ENCODE assay signal across 8 cellular contexts in genomic region chr11:66068923-66069714, GRCh38. TPM values are rescaled to one million over a fixed set of nuclear protein-coding genes. Genes with fewer than 3 reads are reported as not detected.
A peak's percentile ranks its signal among the peaks of the same experiment; 100 is the strongest.
DNase-seq lines count a peak whose midpoint lies in the region; ATAC-seq and TF ChIP-seq lines count a peak whose summit lies in the region.

No MANE protein-coding gene starts in this region.

- peak overlapping the region; percentile 73 for H3K27ac ChIP-seq in C4-2B

- peaks cover 78% of the 10 kb centered on the region for H3K36me3 Mint-ChIP-seq in activated T-helper 2 cell treated with anti-CD3 and anti-CD28 coated beads, Interferon-gamma antibody, Interleukin-2, Interleukin-4, amounts not matched to agents 10 μg/mL and 5 μg/mL and 100 μg/mL, durations not matched to agents 14 hours and 24 hours and 36 hours (ENCODE audit: low read depth)
- peaks cover 29% of the 10 kb centered on the region for H3K36me3 Mint-ChIP-seq in neural crest cell (ENCODE audit: low read depth)

- intact Hi-C loops in activated T-helper 2 cell treated with anti-CD3 and anti-CD28 coated beads, Interferon-gamma antibody, Interleukin-2, Interleukin-4, amounts not matched to agents 10 μg/mL and 5 μg/mL and 100 μg/mL, durations not matched to agents 14 hours and 24 hours and 36 hours (cut with micrococcal nuclease): loop anchor here (1.0 kb wide), 2 partner anchors 17 to 57 kb away; partner anchors contain the start of gene SF3B2

- H3K4me3 ChIP-seq in NB4 (ENCODE audit: low read depth, low read length) (peak overlapping the region; percentile 9), foreskin fibroblast (ENCODE audit: low read depth in 1 of 2, low read length in 2 of 2) (peak overlapping the region; percentile 45 to 53)

- H3K9me3 Mint-ChIP-seq in activated T-helper 2 cell treated with anti-CD3 and anti-CD28 coated beads, Interferon-gamma antibody, Interleukin-2, Interleukin-4, amounts not matched to agents 10 μg/mL and 5 μg/mL and 100 μg/mL, durations not matched to agents 14 hours and 24 hours and 36 hours: no peaks in the 10 kb centered on the region
- H3K9me3 Mint-ChIP-seq in neural crest cell: no peaks in the 10 kb centered on the region

- no peaks in the 10 kb centered on the region for H3K27me3 Mint-ChIP-seq in activated T-helper 2 cell treated with anti-CD3 and anti-CD28 coated beads, Interferon-gamma antibody, Interleukin-2, Interleukin-4, amounts not matched to agents 10 μg/mL and 5 μg/mL and 100 μg/mL, durations not matched to agents 14 hours and 24 hours and 36 hours (ENCODE audit: low read depth)
- peaks cover 6% of the 10 kb centered on the region for H3K27me3 Mint-ChIP-seq in neural crest cell (ENCODE audit: low read depth)

- peak overlapping the region; percentile 79 for H3K4me3 Mint-ChIP-seq in activated T-helper 2 cell treated with anti-CD3 and anti-CD28 coated beads, Interferon-gamma antibody, Interleukin-2, Interleukin-4, amounts not matched to agents 10 μg/mL and 5 μg/mL and 100 μg/mL, durations not matched to agents 14 hours and 24 hours and 36 hours (ENCODE audit: low read depth)
- peak overlapping the region; percentile 91 for H3K4me3 Mint-ChIP-seq in neural crest cell

- TF ChIP-seq POLR2A in NB4 (IDR thresholded peaks at IDR 0.05; ENCODE audit: extremely low read depth, insufficient read length): no peak

- DNase-seq in NB4 (ENCODE audit: low read depth): peak; percentile 61
- DNase-seq in activated T-helper 2 cell treated with anti-CD3 and anti-CD28 coated beads, Interferon-gamma antibody, Interleukin-2, Interleukin-4, amounts not matched to agents 10 μg/mL and 5 μg/mL and 100 μg/mL, durations not matched to agents 14 hours and 24 hours and 36 hours (ENCODE audit: low spot score): no peak
- DNase-seq in foreskin fibroblast: peak; percentile 59 to 80
- DNase-seq in neural crest cell (ENCODE audit: low read depth, low spot score): no peak
- no peak for DNase-seq in HK-2 (ENCODE audit: unreplicated experiment)

- ATAC-seq in GM19455 (IDR thresholded peaks at IDR 0.05; ENCODE audit: unreplicated experiment) (peak; percentile 16), HG02885 (IDR thresholded peaks at IDR 0.05; ENCODE audit: poor library complexity, unreplicated experiment) (no peak)

- H3K27ac Mint-ChIP-seq in activated T-helper 2 cell treated with anti-CD3 and anti-CD28 coated beads, Interferon-gamma antibody, Interleukin-2, Interleukin-4, amounts not matched to agents 10 μg/mL and 5 μg/mL and 100 μg/mL, durations not matched to agents 14 hours and 24 hours and 36 hours: peak overlapping the region; percentile 91
- H3K27ac Mint-ChIP-seq in neural crest cell (ENCODE audit: unreplicated experiment): peak overlapping the region; percentile 78

- H3K4me1 Mint-ChIP-seq in activated T-helper 2 cell treated with anti-CD3 and anti-CD28 coated beads, Interferon-gamma antibody, Interleukin-2, Interleukin-4, amounts not matched to agents 10 μg/mL and 5 μg/mL and 100 μg/mL, durations not matched to agents 14 hours and 24 hours and 36 hours (ENCODE audit: low read depth): peaks cover 57% of the 10 kb centered on the region
- peaks cover 27% of the 10 kb centered on the region for H3K4me1 Mint-ChIP-seq in neural crest cell

- TF ChIP-seq CTCF in C4-2B (conservative IDR thresholded peaks at IDR 0.05) (no peak), NB4 (IDR thresholded peaks at IDR 0.05; ENCODE audit: low read depth, low read length) (no peak), foreskin fibroblast (IDR thresholded peaks at IDR 0.05; ENCODE audit: low read depth, low read length) (no peak), neural crest cell (conservative IDR thresholded peaks at IDR 0.05) (no peak)

RNA-seq across cellular contexts. Expression of gene PACS1, which starts 1.0 kb away (rescaled TPM):
- 75.6 and 83.7 TPM in 2 replicates for total RNA-seq in activated T-helper 2 cell treated with anti-CD3 and anti-CD28 coated beads, Interferon-gamma antibody, Interleukin-2, Interleukin-4, amounts not matched to agents 10 μg/mL and 5 μg/mL and 100 μg/mL, durations not matched to agents 14 hours and 24 hours and 36 hours
- total RNA-seq in neural crest cell: 47.9 and 54.3 TPM in 2 replicates

RNA-seq across cellular contexts. Expression of gene SF3B2, which starts 17.0 kb away (rescaled TPM):
- total RNA-seq in activated T-helper 2 cell treated with anti-CD3 and anti-CD28 coated beads, Interferon-gamma antibody, Interleukin-2, Interleukin-4, amounts not matched to agents 10 μg/mL and 5 μg/mL and 100 μg/mL, durations not matched to agents 14 hours and 24 hours and 36 hours: 252 and 268 TPM in 2 replicates
- total RNA-seq in neural crest cell: 261 and 262 TPM in 2 replicates

RNA-seq across cellular contexts. Expression of gene GAL3ST3, which starts 20.2 kb away (rescaled TPM):
- total RNA-seq in activated T-helper 2 cell treated with anti-CD3 and anti-CD28 coated beads, Interferon-gamma antibody, Interleukin-2, Interleukin-4, amounts not matched to agents 10 μg/mL and 5 μg/mL and 100 μg/mL, durations not matched to agents 14 hours and 24 hours and 36 hours: 0.18 TPM in 1 of 2 replicates, not detected in the other
- 8.7 and 9.7 TPM in 2 replicates for total RNA-seq in neural crest cell

RNA-seq across cellular contexts. Expression of gene CATSPER1, which starts 42.8 kb away (rescaled TPM):
- 0.46 and 0.78 TPM in 2 replicates for total RNA-seq in activated T-helper 2 cell treated with anti-CD3 and anti-CD28 coated beads, Interferon-gamma antibody, Interleukin-2, Interleukin-4, amounts not matched to agents 10 μg/mL and 5 μg/mL and 100 μg/mL, durations not matched to agents 14 hours and 24 hours and 36 hours
- total RNA-seq in neural crest cell: not detected in 2 replicates

RNA-seq across cellular contexts. Expression of gene CST6, which starts 57.3 kb away (rescaled TPM):
- total RNA-seq in activated T-helper 2 cell treated with anti-CD3 and anti-CD28 coated beads, Interferon-gamma antibody, Interleukin-2, Interleukin-4, amounts not matched to agents 10 μg/mL and 5 μg/mL and 100 μg/mL, durations not matched to agents 14 hours and 24 hours and 36 hours: 0.69 and 0.75 TPM in 2 replicates
- not detected in 2 replicates for total RNA-seq in neural crest cell

Comparison
In these comparisons a context has a peak if more than half of its experiments do, and no peak if none do; other contexts are left out.
1. DNase-seq: peak in NB4 (single experiment) and foreskin fibroblast (2 of 2); none in activated T-helper 2 cell treated with anti-CD3 and anti-CD28 coated beads, Interferon-gamma antibody, Interleukin-2, Interleukin-4, amounts not matched to agents 10 μg/mL and 5 μg/mL and 100 μg/mL, durations not matched to agents 14 hours and 24 hours and 36 hours (single experiment), neural crest cell (single experiment) and HK-2 (single experiment).